1 cellular context compared by ENCODE assay signal in the genomic region with DNA sequence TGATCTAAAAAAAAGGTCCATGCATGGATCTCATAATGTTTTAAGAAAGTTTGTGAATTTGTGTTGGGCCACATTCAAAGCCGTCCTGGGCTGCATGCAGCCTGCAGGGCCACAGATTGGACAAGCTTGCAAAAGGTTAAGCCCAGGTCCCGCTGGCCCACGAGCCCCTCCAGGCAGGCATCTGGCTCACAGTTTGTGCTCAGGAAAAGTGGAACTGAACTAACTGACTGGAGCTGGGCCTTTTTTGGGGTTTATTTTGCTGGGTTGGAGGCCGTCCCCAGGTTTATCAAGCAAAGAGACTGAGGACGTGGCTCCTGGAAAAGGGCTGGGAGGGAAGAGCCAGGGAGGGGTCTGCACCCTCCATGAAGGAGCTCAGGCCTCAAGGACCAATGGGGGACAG.
TF ChIP-seq lines count a peak whose summit lies in the region.

No MANE protein-coding gene starts in this region.

TF ChIP-seq in HepG2, 621 proteins besides CTCF, POLR2A, EP300 and RAD21:
- TF ChIP-seq ZEB1 (IDR thresholded peaks at IDR 0.05; ENCODE audit: insufficient replicate concordance, low read depth) (no peak), ZNF567 (CRISPR knock-in tag; IDR thresholded peaks at IDR 0.05; ENCODE audit: borderline replicate concordance) (no peak), KDM4B (CRISPR knock-in tag; IDR thresholded peaks at IDR 0.05) (no peak), ZNF557 (CRISPR knock-in tag; IDR thresholded peaks at IDR 0.05) (no peak), CEBPG (CRISPR knock-in tag; IDR thresholded peaks at IDR 0.05) (no peak), KLF13 (CRISPR knock-in tag; IDR thresholded peaks at IDR 0.05) (no peak), HOXA7 (CRISPR knock-in tag; IDR thresholded peaks at IDR 0.05) (no peak), ZMAT3 (CRISPR knock-in tag; conservative IDR thresholded peaks at IDR 0.05) (no peak), JUN (CRISPR knock-in tag; IDR thresholded peaks at IDR 0.05) (no peak), ZNF75D (CRISPR knock-in tag; IDR thresholded peaks at IDR 0.05; ENCODE audit: borderline replicate concordance) (no peak), MXD4 (CRISPR knock-in tag; IDR thresholded peaks at IDR 0.05) (no peak)
- TF ChIP-seq, protein P1, sequence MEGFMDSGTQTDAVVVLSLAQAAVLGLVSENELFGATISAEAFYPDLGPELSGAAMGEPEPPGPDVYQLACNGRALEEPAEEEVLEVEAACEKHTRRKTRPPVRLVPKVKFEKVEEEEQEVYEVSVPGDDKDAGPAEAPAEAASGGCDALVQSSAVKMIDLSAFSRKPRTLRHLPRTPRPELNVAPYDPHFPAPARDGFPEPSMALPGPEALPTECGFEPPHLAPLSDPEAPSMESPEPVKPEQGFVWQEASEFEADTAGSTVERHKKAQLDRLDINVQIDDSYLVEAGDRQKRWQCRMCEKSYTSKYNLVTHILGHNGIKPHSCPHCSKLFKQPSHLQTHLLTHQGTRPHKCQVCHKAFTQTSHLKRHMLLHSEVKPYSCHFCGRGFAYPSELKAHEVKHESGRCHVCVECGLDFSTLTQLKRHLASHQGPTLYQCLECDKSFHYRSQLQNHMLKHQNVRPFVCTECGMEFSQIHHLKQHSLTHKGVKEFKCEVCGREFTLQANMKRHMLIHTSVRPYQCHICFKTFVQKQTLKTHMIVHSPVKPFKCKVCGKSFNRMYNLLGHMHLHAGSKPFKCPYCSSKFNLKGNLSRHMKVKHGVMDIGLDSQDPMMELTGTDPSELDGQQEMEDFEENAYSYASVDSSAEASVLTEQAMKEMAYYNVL (CRISPR knock-in tag; IDR thresholded peaks at IDR 0.05; ENCODE audit: borderline replicate concordance): no peak
- TF ChIP-seq, protein P2, sequence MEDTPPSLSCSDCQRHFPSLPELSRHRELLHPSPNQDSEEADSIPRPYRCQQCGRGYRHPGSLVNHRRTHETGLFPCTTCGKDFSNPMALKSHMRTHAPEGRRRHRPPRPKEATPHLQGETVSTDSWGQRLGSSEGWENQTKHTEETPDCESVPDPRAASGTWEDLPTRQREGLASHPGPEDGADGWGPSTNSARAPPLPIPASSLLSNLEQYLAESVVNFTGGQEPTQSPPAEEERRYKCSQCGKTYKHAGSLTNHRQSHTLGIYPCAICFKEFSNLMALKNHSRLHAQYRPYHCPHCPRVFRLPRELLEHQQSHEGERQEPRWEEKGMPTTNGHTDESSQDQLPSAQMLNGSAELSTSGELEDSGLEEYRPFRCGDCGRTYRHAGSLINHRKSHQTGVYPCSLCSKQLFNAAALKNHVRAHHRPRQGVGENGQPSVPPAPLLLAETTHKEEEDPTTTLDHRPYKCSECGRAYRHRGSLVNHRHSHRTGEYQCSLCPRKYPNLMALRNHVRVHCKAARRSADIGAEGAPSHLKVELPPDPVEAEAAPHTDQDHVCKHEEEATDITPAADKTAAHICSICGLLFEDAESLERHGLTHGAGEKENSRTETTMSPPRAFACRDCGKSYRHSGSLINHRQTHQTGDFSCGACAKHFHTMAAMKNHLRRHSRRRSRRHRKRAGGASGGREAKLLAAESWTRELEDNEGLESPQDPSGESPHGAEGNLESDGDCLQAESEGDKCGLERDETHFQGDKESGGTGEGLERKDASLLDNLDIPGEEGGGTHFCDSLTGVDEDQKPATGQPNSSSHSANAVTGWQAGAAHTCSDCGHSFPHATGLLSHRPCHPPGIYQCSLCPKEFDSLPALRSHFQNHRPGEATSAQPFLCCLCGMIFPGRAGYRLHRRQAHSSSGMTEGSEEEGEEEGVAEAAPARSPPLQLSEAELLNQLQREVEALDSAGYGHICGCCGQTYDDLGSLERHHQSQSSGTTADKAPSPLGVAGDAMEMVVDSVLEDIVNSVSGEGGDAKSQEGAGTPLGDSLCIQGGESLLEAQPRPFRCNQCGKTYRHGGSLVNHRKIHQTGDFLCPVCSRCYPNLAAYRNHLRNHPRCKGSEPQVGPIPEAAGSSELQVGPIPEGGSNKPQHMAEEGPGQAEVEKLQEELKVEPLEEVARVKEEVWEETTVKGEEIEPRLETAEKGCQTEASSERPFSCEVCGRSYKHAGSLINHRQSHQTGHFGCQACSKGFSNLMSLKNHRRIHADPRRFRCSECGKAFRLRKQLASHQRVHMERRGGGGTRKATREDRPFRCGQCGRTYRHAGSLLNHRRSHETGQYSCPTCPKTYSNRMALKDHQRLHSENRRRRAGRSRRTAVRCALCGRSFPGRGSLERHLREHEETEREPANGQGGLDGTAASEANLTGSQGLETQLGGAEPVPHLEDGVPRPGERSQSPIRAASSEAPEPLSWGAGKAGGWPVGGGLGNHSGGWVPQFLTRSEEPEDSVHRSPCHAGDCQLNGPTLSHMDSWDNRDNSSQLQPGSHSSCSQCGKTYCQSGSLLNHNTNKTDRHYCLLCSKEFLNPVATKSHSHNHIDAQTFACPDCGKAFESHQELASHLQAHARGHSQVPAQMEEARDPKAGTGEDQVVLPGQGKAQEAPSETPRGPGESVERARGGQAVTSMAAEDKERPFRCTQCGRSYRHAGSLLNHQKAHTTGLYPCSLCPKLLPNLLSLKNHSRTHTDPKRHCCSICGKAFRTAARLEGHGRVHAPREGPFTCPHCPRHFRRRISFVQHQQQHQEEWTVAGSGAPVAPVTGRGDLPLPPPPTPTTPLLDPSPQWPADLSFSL (CRISPR knock-in tag; IDR thresholded peaks at IDR 0.05): no peak
TF ChIP-seq in HepG2: peak in this region for 0.
